ENCODE assay signal across 1 cellular context in genomic region chr15:73857193-73857920, GRCh38.
TF ChIP-seq lines count a peak whose summit lies in the region.

No MANE protein-coding gene starts in this region.

TF ChIP-seq in H1, 55 proteins besides CTCF, POLR2A, EP300 and RAD21:
- TF ChIP-seq BCL11A (IDR thresholded peaks at IDR 0.05; ENCODE audit: low read depth in 2 of 2, low read length in 2 of 2) (no peak), BACH1 (IDR thresholded peaks at IDR 0.05; ENCODE audit: low read length) (no peak), TCF12 (IDR thresholded peaks at IDR 0.05; ENCODE audit: low read depth, low read length) (no peak), FOSL1 (IDR thresholded peaks at IDR 0.05; ENCODE audit: insufficient read depth, low read depth, low read length) (no peak), HDAC2 (IDR thresholded peaks at IDR 0.05; ENCODE audit: borderline replicate concordance in 1 of 2, low read depth in 2 of 2, low read length in 2 of 2) (no peak), SIN3A (conservative IDR thresholded peaks at IDR 0.05 in 1 of 2, IDR thresholded peaks at IDR 0.05 in 1 of 2; ENCODE audit: low read depth in 1 of 2, low read length in 2 of 2) (no peak), TEAD4 (IDR thresholded peaks at IDR 0.05; ENCODE audit: low read depth, low read length) (no peak)
